ENCODE assay signal across 8 cellular contexts in genomic region chr2:60674524-60675165, GRCh38.
DNase-seq lines count a peak whose midpoint lies in the region; ATAC-seq, FAIRE-seq and TF ChIP-seq lines count a peak whose summit lies in the region.

No MANE protein-coding gene starts in this region.

- H3K79me2 ChIP-seq in GM23338 (replicated peaks; ENCODE audit: insufficient read depth) (no peaks in the 10 kb centered on the region), Karpas-422 (ENCODE audit: low read length) (no peaks in the 10 kb centered on the region)

- peaks cover 5% of the 10 kb centered on the region for H3K27me3 Mint-ChIP-seq in GM23338 (ENCODE audit: insufficient read depth, low read depth, poor library complexity)

- no peak overlapping the region for H3K4me3 Mint-ChIP-seq in GM23338

- H3K9me2 ChIP-seq in GM23338 (ENCODE audit: insufficient read depth), result no peaks in the 10 kb centered on the region
- H3K9me2 ChIP-seq in Karpas-422 (replicated peaks; ENCODE audit: insufficient read depth, low read length), result no peaks in the 10 kb centered on the region

- H3K9me3 ChIP-seq in Karpas-422 (ENCODE audit: low read length) (no peaks in the 10 kb centered on the region), neutrophil (no peaks in the 10 kb centered on the region)

- H3K36me3 ChIP-seq in GM23338 (ENCODE audit: insufficient read depth) (no peaks in the 10 kb centered on the region), Karpas-422 (ENCODE audit: insufficient read depth, low read length) (no peaks in the 10 kb centered on the region), neutrophil (no peaks in the 10 kb centered on the region)

- in situ Hi-C loops in G401 (cut with HindIII; ENCODE audit: low sequenced_read_pairs), result no loop called here

- DNase-seq in G401 (ENCODE audit: low spot score), result peak; percentile 75
- peak; percentile 91 for DNase-seq in GM23338 (ENCODE audit: low spot score)
- DNase-seq in Karpas-422, result peak; percentile 94
- DNase-seq in RCC 7860 (ENCODE audit: low spot score), result peak; percentile 22
- peak; percentile 56 for DNase-seq in activated T-helper 1 cell treated with Interleukin-2 at 50 U/mL for 16 hours (ENCODE audit: low read depth)
- peak; percentile 63 for DNase-seq in fibroblast of the aortic adventitia (ENCODE audit: low read depth)
- peak; percentile 86 for DNase-seq in superior temporal gyrus (ENCODE audit: extremely low spot score)

- no peak for FAIRE-seq in RCC 7860 (lab: Jason Lieb, UNC)

- peaks cover 15% of the 10 kb centered on the region; the same call in 2 of the 3 replicates for H3K4me1 Mint-ChIP-seq in GM23338

- no peaks in the 10 kb centered on the region for H3K36me3 Mint-ChIP-seq in GM23338 (ENCODE audit: low read depth)

- H2AFZ ChIP-seq in GM23338 (peak overlapping the region; percentile 75; the same call in 1 of the 2 replicates), Karpas-422 (ENCODE audit: low read length) (no peak overlapping the region)

- no peak overlapping the region for H3K9ac ChIP-seq in Karpas-422 (ENCODE audit: low read length)

- H3K27me3 ChIP-seq in GM23338 (ENCODE audit: insufficient read depth) (no peaks in the 10 kb centered on the region), Karpas-422 (ENCODE audit: low read length) (no peaks in the 10 kb centered on the region), neutrophil (no peaks in the 10 kb centered on the region)

- H4K20me1 ChIP-seq in GM23338 (replicated peaks; ENCODE audit: insufficient read depth), result no peaks in the 10 kb centered on the region
- no peaks in the 10 kb centered on the region for H4K20me1 ChIP-seq in Karpas-422 (ENCODE audit: insufficient read depth, low read depth, low read length)

- H3K27ac Mint-ChIP-seq in GM23338, result no peak overlapping the region

- no peaks in the 10 kb centered on the region for H3F3A ChIP-seq in GM23338 (replicated peaks; ENCODE audit: low read depth)

- peaks cover 17% of the 10 kb centered on the region for H3K4me1 ChIP-seq in GM23338 (ENCODE audit: insufficient read depth)
- no peaks in the 10 kb centered on the region for H3K4me1 ChIP-seq in Karpas-422 (ENCODE audit: low read length)
- H3K4me1 ChIP-seq in neutrophil (ENCODE audit: control insufficient read depth in 1 of 2, insufficient read depth in 1 of 2, low read depth in 1 of 2, low read length in 1 of 2), result no peaks in the 10 kb centered on the region

- ATAC-seq in GM23338, result peak; percentile 100

- no peak overlapping the region for H3K4me3 ChIP-seq in GM23338
- no peak overlapping the region for H3K4me3 ChIP-seq in Karpas-422 (ENCODE audit: low read length)
- no peak overlapping the region for H3K4me3 ChIP-seq in fibroblast of the aortic adventitia (ENCODE audit: low read depth, low read length)
- H3K4me3 ChIP-seq in neutrophil (ENCODE audit: low read depth in 1 of 2, low read length in 1 of 2), result no peak overlapping the region

- H3K4me2 ChIP-seq in GM23338, result 0 out of 2 replicates have a peak overlapping the region, but pooled peaks have one; percentile 39
- no peak overlapping the region for H3K4me2 ChIP-seq in Karpas-422 (ENCODE audit: low read depth, low read length, poor library complexity, severe bottlenecking)

- H3K9me3 Mint-ChIP-seq in GM23338, result no peaks in the 10 kb centered on the region

- peak; percentile 95 to 100 for TF ChIP-seq CTCF in GM23338 (conservative IDR thresholded peaks at IDR 0.05; ENCODE audit: low read depth in 2 of 2)
- peak; percentile 96 for TF ChIP-seq CTCF in fibroblast of the aortic adventitia (IDR thresholded peaks at IDR 0.05; ENCODE audit: insufficient read depth, low read length)
- peak; percentile 68 for TF ChIP-seq CTCF in neutrophil (IDR thresholded peaks at IDR 0.05)

- H3K27ac ChIP-seq in GM23338 (ENCODE audit: low read depth) (no peak overlapping the region), Karpas-422 (ENCODE audit: low read length) (no peak overlapping the region), neutrophil (no peak overlapping the region)

TF ChIP-seq in GM23338, 12 proteins besides CTCF, POLR2A, EP300 and RAD21:
- TF ChIP-seq ZNF462 (CRISPR knock-in tag; IDR thresholded peaks at IDR 0.05) (peak; percentile 92), NANOG (IDR thresholded peaks at IDR 0.05; ENCODE audit: borderline replicate concordance) (no peak), ZNF331 (CRISPR knock-in tag; IDR thresholded peaks at IDR 0.05; ENCODE audit: low read depth) (no peak), POLR2AphosphoS5 (IDR thresholded peaks at IDR 0.05; ENCODE audit: low read depth) (no peak)
TF ChIP-seq in GM23338: peak in this region for 1.

Comparison
In these comparisons a context has a peak if more than half of its experiments do, and no peak if none do; other contexts are left out.
1. DNase-seq: peak in every context shown above with its lines; median percentile 94 in Karpas-422; 91 in GM23338; 86 in superior temporal gyrus; 75 in G401; 63 in fibroblast of the aortic adventitia; 56 in activated T-helper 1 cell treated with Interleukin-2 at 50 U/mL for 16 hours; 22 in RCC 7860.